Comparison of ENCODE assay signal across 28 cellular contexts in the genomic region with DNA sequence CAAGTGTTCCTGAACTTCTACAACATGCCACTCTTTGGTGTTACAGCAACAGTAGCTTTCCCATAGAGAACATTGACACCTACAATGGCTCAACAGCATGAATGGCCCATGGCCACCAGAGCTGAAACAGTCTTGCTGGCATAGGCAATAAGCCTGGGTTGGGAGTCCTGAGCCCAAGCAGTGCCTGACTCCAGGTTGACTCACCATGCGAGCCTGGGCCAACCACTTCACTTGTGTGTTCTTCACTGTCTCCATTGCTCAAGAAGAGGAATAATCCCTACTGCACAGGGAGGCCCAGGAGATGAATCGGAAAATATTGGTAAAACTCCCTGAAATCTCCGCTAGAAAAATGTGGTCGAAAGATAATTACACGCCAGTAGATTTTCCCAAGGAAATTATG.
DNase-seq lines count a peak whose midpoint lies in the region; ATAC-seq and TF ChIP-seq lines count a peak whose summit lies in the region.
"Had no signal": no experiment of that assay in that cellular context is flagged by ENCODE, and none has a peak within 500 bp of the region (broad histone marks: within the 10 kb centered on the region; RNA-seq: fewer than 3 reads in every experiment).

No MANE protein-coding gene starts in this region.

- intact Hi-C loops in Right ventricle myocardium inferior (cut with DNase I) (no loop called here), heart left ventricle (cut with DNase I) (no loop called here)

- H3K27ac ChIP-seq in heart left ventricle (no peak overlapping the region), RWPE1 (no peak overlapping the region)
- H3K27ac ChIP-seq: ascending aorta; BLaER1 treated with 17β-estradiol and CSF1 and Interleukin-3, amounts not matched to agents 10 nM and 100 nM; PC-9; spleen; thyroid gland had no signal

- no peak for ATAC-seq in Right ventricle myocardium inferior
- ATAC-seq in heart left ventricle, result no peak
- ATAC-seq in GM19035 (IDR thresholded peaks at IDR 0.05; ENCODE audit: unreplicated experiment), result no peak
- ATAC-seq: activated T-cell treated with anti-CD3 and anti-CD28 coated beads, Interleukin-2, amount 50 U/mL, for 72 hours had no signal

- H3K9me3 ChIP-seq in heart left ventricle, result no peaks in the 10 kb centered on the region
- H3K9me3 ChIP-seq: ascending aorta, spleen, thyroid gland had no signal

- H3K27me3 ChIP-seq in heart left ventricle, result no peaks in the 10 kb centered on the region
- H3K27me3 ChIP-seq: ascending aorta; BLaER1 treated with 17β-estradiol and CSF1 and Interleukin-3, amounts not matched to agents 10 nM and 100 nM; spleen; thyroid gland had no signal

- H3K4me3 ChIP-seq in heart left ventricle (no peak overlapping the region), fibroblast of the aortic adventitia (ENCODE audit: low read depth, low read length) (no peak overlapping the region)
- H3K4me3 ChIP-seq: ascending aorta; BLaER1 treated with 17β-estradiol and CSF1 and Interleukin-3, amounts not matched to agents 10 nM and 100 nM; PC-9; spleen; thyroid gland had no signal

- CTCF ChIA-PET in RWPE1 (lab: Yijun Ruan, JAX), result no interaction called here

- DNase-seq in Right ventricle myocardium inferior (ENCODE audit: missing footprints), result peak; percentile 61
- no peak for DNase-seq in heart left ventricle
- DNase-seq in RWPE1 (ENCODE audit: low spot score), result peak; percentile 33
- peak; percentile 58 for DNase-seq in fibroblast of the aortic adventitia (ENCODE audit: low read depth)
- no peak for DNase-seq in NCI-H748 (lab: John Stamatoyannopoulos, UW; ENCODE audit: unreplicated experiment)
- DNase-seq in ureter (ENCODE audit: low spot score), result no peak
- DNase-seq in NOMO-1 treated with DMSO at 0.1 percent for 48 hours (lab: John Stamatoyannopoulos, UW; ENCODE audit: unreplicated experiment), result no peak
- DNase-seq: activated CD4-positive, alpha-beta T cell treated with anti-CD3 and anti-CD28 coated beads, Interleukin-2, amount 10 ng/mL, durations not matched to agents 24 days and 14 days; activated naive CD4-positive, alpha-beta T cell treated with anti-CD3 and anti-CD28 coated beads, Interleukin-2, amount 10 ng/mL, durations not matched to agents 7 days and 5 days; activated T-cell treated with anti-CD3 and anti-CD28 coated beads, Interleukin-2, amount 50 U/mL, for 72 hours; Calu3; EL; H9; KBM-7; kidney glomerular epithelial cell; NCI-H1092; NCI-H1930; NCI-H345; nucleus accumbens; PC-9; spleen; stimulated activated CD4-positive, alpha-beta T cell treated with anti-CD3 and anti-CD28 coated beads, Interleukin-4, amount 100 ng/mL, for 1 hour; stimulated activated naive CD4-positive, alpha-beta T cell treated with Interleukin-2 at 50 U/mL for 16 hours; T-helper 2 cell; thyroid gland had no signal

- WGBS in heart left ventricle, 4 donors, result 95 to 97% (median 95%) methylated on average over 5 of the region's 5 CpGs

- H3K36me3 ChIP-seq in heart left ventricle, result no peaks in the 10 kb centered on the region
- H3K36me3 ChIP-seq: ascending aorta; BLaER1 treated with 17β-estradiol and CSF1 and Interleukin-3, amounts not matched to agents 10 nM and 100 nM; spleen; thyroid gland had no signal

- POLR2A ChIA-PET in RWPE1 (lab: Yijun Ruan, JAX; ENCODE audit: low non-redundant PET), result no interaction called here

- TF ChIP-seq CTCF in heart left ventricle (IDR thresholded peaks at IDR 0.05) (no peak), RWPE1 (conservative IDR thresholded peaks at IDR 0.05; ENCODE audit: low read depth) (no peak), fibroblast of the aortic adventitia (IDR thresholded peaks at IDR 0.05; ENCODE audit: insufficient read depth, low read length) (no peak)

- no peak for TF ChIP-seq POLR2A in heart left ventricle (IDR thresholded peaks at IDR 0.05)

- peaks cover 0 to under 1% (median 0%) of the 10 kb centered on the region in 12 donors for H3K4me1 ChIP-seq in heart left ventricle
- H3K4me1 ChIP-seq: thyroid gland had no signal

Comparison
In these comparisons a context has a peak if more than half of its experiments do, and no peak if none do; other contexts are left out.
1. DNase-seq: peak in Right ventricle myocardium inferior (single experiment), RWPE1 (single experiment) and fibroblast of the aortic adventitia (single experiment); none in heart left ventricle (0 of 5), NCI-H748 (single experiment), ureter (single experiment) and NOMO-1 treated with DMSO at 0.1 percent for 48 hours (single experiment).